Comparison of ENCODE assay signal across 7 cellular contexts in genomic region chr18:37567061-37567993, GRCh38. TPM values are rescaled to one million over a fixed set of nuclear protein-coding genes. Genes with fewer than 3 reads are reported as not detected.
DNase-seq lines count a peak whose midpoint lies in the region; ATAC-seq and TF ChIP-seq lines count a peak whose summit lies in the region.

No MANE protein-coding gene starts in this region.

- in situ Hi-C loops in GM23248 (cut with MboI): no loop called here

- no peaks in the 10 kb centered on the region for H3K79me2 ChIP-seq in GM23248 (ENCODE audit: insufficient read depth)

- no peaks in the 10 kb centered on the region for H3K9me2 ChIP-seq in GM23248 (ENCODE audit: insufficient read depth)

- peak overlapping the region; percentile 84 for H3K4me2 ChIP-seq in GM23248 (ENCODE audit: unreplicated experiment)

- no peak overlapping the region for H3K27ac ChIP-seq in GM23248
- peak overlapping the region; percentile 86; the same call in 1 of the 2 replicates for H3K27ac ChIP-seq in VCaP
- H3K27ac ChIP-seq in skin epidermis: peak overlapping the region in 1 of 21 experiments; percentile 49
- no peak overlapping the region for H3K27ac ChIP-seq in SJCRH30

- H2AFZ ChIP-seq in GM23248: no peak overlapping the region

- H3K4me3 ChIP-seq in GM23248 (peak overlapping the region; percentile 57), iPS-11a (ENCODE audit: low read depth, low read length) (peak overlapping the region; percentile 29), skin epidermis (peak overlapping the region; percentile 24 to 53 (median 33)), SJCRH30 (no peak overlapping the region)

- no peak for TF ChIP-seq CTCF in VCaP (conservative IDR thresholded peaks at IDR 0.05)

- H3F3A ChIP-seq in GM23248 (ENCODE audit: insufficient read depth): no peaks in the 10 kb centered on the region

- H3K27me3 ChIP-seq in GM23248 (replicated peaks; ENCODE audit: insufficient read depth): peaks cover 65% of the 10 kb centered on the region
- H3K27me3 ChIP-seq in SJCRH30: no peaks in the 10 kb centered on the region

- 6% methylated on average over 54 to 72 of the region's 72 CpGs for WGBS in GM23248 (ENCODE audit: low coverage in 1 of 2, low lambda C conversion rate in 2 of 2, missing lambda C conversion rate in 2 of 2), 2 experiments

- H3K9ac ChIP-seq in GM23248: no peak overlapping the region

- H3K36me3 ChIP-seq in GM23248 (ENCODE audit: low read depth) (no peaks in the 10 kb centered on the region), SJCRH30 (no peaks in the 10 kb centered on the region)

- ATAC-seq in GM21515 (IDR thresholded peaks at IDR 0.05; ENCODE audit: unreplicated experiment): no peak

- no peaks in the 10 kb centered on the region for H3K9me3 ChIP-seq in GM23248 (ENCODE audit: low read depth)
- H3K9me3 ChIP-seq in SJCRH30 (replicated peaks): no peaks in the 10 kb centered on the region

- H3K4me1 ChIP-seq in GM23248 (ENCODE audit: insufficient read depth) (no peaks in the 10 kb centered on the region), SJCRH30 (no peaks in the 10 kb centered on the region)

- DNase-seq in GM23248: peak; percentile 8
- no peak for DNase-seq in pons (ENCODE audit: low spot score)
- DNase-seq in SJCRH30: no peak

- H4K20me1 ChIP-seq in GM23248 (ENCODE audit: insufficient read depth): no peaks in the 10 kb centered on the region

RNA-seq across cellular contexts. Expression of gene CELF4, which starts 1.7 kb away (rescaled TPM):
- not detected in 2 replicates for total RNA-seq in GM23248 (2014; rRNA removed; shearing (Covaris generic))
- polyA plus RNA-seq in GM23248 (2016; fragmentation: Nextera tagmentation; extraction: Ambion mirVana): 0.24 TPM in 1 of 2 replicates, not detected in the other
- total RNA-seq in SJCRH30 (2014; rRNA removed; shearing (Covaris generic)): not detected in 2 replicates
